16 cellular contexts compared by ENCODE assay signal in genomic region chr11:113242060-113242459, GRCh38.
DNase-seq lines count a peak whose midpoint lies in the region; ATAC-seq, FAIRE-seq and TF ChIP-seq lines count a peak whose summit lies in the region.
"Had no signal": no experiment of that assay in that cellular context is flagged by ENCODE, and none has a peak within 500 bp of the region (broad histone marks: within the 10 kb centered on the region; RNA-seq: fewer than 3 reads in every experiment).

No MANE protein-coding gene starts in this region.

- peak overlapping the region in 3 of 4 donors; percentile 17 to 63 (median 17) for H3K27ac ChIP-seq in Peyer's patch
- peak overlapping the region in 58 of 59 donors; percentile 69 to 97 (median 88) for H3K27ac ChIP-seq in dorsolateral prefrontal cortex
- peak overlapping the region; percentile 57 to 81 (median 77) for H3K27ac ChIP-seq in sigmoid colon
- H3K27ac ChIP-seq in upper lobe of right lung, result peak overlapping the region; percentile 60
- no peak overlapping the region for H3K27ac ChIP-seq in kidney (ENCODE audit: low read depth in 2 of 2, low read length in 2 of 2)

- no peak for TF ChIP-seq POLR2A in Peyer's patch (IDR thresholded peaks at IDR 0.05)
- TF ChIP-seq POLR2A in sigmoid colon (IDR thresholded peaks at IDR 0.05), result no peak

- no peak overlapping the region for H3K4me3 ChIP-seq in Peyer's patch
- peak overlapping the region in 9 of 59 donors; percentile 0 to 62 (median 52) for H3K4me3 ChIP-seq in dorsolateral prefrontal cortex
- no peak overlapping the region for H3K4me3 ChIP-seq in sigmoid colon
- no peak overlapping the region for H3K4me3 ChIP-seq in upper lobe of right lung
- no peak overlapping the region for H3K4me3 ChIP-seq in kidney (ENCODE audit: low read length in 2 of 2)

- TF ChIP-seq CTCF in Peyer's patch (IDR thresholded peaks at IDR 0.05) (no peak), dorsolateral prefrontal cortex (IDR thresholded peaks at IDR 0.05 in 54 of 56, conservative IDR thresholded peaks at IDR 0.05 in 2 of 56; ENCODE audit: low read depth in 1 of 56, partially characterized antibody in 56 of 56) (no peak), sigmoid colon (IDR thresholded peaks at IDR 0.05) (no peak), upper lobe of right lung (IDR thresholded peaks at IDR 0.05) (no peak), kidney (IDR thresholded peaks at IDR 0.05; ENCODE audit: borderline replicate concordance, extremely low read depth, insufficient read depth) (no peak)

- TF ChIP-seq EP300 in sigmoid colon (IDR thresholded peaks at IDR 0.05), result no peak

- intact Hi-C loops in dorsolateral prefrontal cortex (cut with DNase I) (no loop called here), sigmoid colon (cut with DNase I) (no loop called here), upper lobe of right lung (cut with DNase I) (no loop called here), kidney (cut with DNase I) (no loop called here)

- H3K9me3 ChIP-seq in Peyer's patch, result no peaks in the 10 kb centered on the region
- no peaks in the 10 kb centered on the region for H3K9me3 ChIP-seq in sigmoid colon
- H3K9me3 ChIP-seq in upper lobe of right lung, result no peaks in the 10 kb centered on the region
- H3K9me3 ChIP-seq in kidney (ENCODE audit: control insufficient read depth in 1 of 2, low read length in 2 of 2), result no peaks in the 10 kb centered on the region

- no peaks in the 10 kb centered on the region for H3K4me1 ChIP-seq in Peyer's patch
- peaks cover 0 to 25% (median 17%) of the 10 kb centered on the region in 4 donors for H3K4me1 ChIP-seq in sigmoid colon
- no peaks in the 10 kb centered on the region for H3K4me1 ChIP-seq in upper lobe of right lung
- H3K4me1 ChIP-seq in kidney (ENCODE audit: control insufficient read depth in 1 of 2, insufficient read depth in 1 of 2, low read depth in 1 of 2, low read length in 2 of 2), result no peaks in the 10 kb centered on the region

- FAIRE-seq in kidney (lab: Jason Lieb, UNC), result no peak

- 92 to 94% methylated on average over 3 of the region's 3 CpGs for WGBS in sigmoid colon, 2 donors

- ATAC-seq in upper lobe of right lung (no peak), GM18861 (IDR thresholded peaks at IDR 0.05; ENCODE audit: unreplicated experiment) (no peak)

- H3K36me3 ChIP-seq in Peyer's patch, result no peaks in the 10 kb centered on the region
- peaks cover 0 to under 1% (median 0%) of the 10 kb centered on the region in 4 donors for H3K36me3 ChIP-seq in sigmoid colon
- H3K36me3 ChIP-seq in upper lobe of right lung, result no peaks in the 10 kb centered on the region
- H3K36me3 ChIP-seq in kidney (ENCODE audit: control insufficient read depth in 1 of 2, insufficient read depth in 2 of 2, low read length in 2 of 2), result no peaks in the 10 kb centered on the region

- H3K27me3 ChIP-seq in Peyer's patch (no peaks in the 10 kb centered on the region), dorsolateral prefrontal cortex (no peaks in the 10 kb centered on the region), sigmoid colon (no peaks in the 10 kb centered on the region), upper lobe of right lung (peaks cover 4% of the 10 kb centered on the region)

- DNase-seq in Peyer's patch, result no peak
- no peak for DNase-seq in dorsolateral prefrontal cortex
- DNase-seq in sigmoid colon, result no peak
- DNase-seq in upper lobe of right lung, result no peak
- no peak for DNase-seq in kidney
- DNase-seq in activated CD4-positive, alpha-beta T cell treated with anti-CD3 and anti-CD28 coated beads, Interleukin-2, amount 50 U/mL, for 48 hours, result no peak
- DNase-seq: ACHN, AML-193, DMS 273 treated with DMSO at 0.1 percent for 48 hours, H7, NCI-H1930, NCI-H2171, NCI-H446 treated with DMSO at 0.1 percent for 48 hours, OCI-M1, SIG-M5 had no signal

- H3K9ac ChIP-seq in kidney (ENCODE audit: low read length in 2 of 2), result no peak overlapping the region

Comparison
In these comparisons a context has a peak if more than half of its experiments do, and no peak if none do; other contexts are left out.
1. H3K27ac ChIP-seq: peak in Peyer's patch (3 of 4), dorsolateral prefrontal cortex (58 of 59), sigmoid colon (4 of 4) and upper lobe of right lung (single experiment); none in kidney (0 of 2).